ENCODE assay signal across 8 cellular contexts in the genomic region with DNA sequence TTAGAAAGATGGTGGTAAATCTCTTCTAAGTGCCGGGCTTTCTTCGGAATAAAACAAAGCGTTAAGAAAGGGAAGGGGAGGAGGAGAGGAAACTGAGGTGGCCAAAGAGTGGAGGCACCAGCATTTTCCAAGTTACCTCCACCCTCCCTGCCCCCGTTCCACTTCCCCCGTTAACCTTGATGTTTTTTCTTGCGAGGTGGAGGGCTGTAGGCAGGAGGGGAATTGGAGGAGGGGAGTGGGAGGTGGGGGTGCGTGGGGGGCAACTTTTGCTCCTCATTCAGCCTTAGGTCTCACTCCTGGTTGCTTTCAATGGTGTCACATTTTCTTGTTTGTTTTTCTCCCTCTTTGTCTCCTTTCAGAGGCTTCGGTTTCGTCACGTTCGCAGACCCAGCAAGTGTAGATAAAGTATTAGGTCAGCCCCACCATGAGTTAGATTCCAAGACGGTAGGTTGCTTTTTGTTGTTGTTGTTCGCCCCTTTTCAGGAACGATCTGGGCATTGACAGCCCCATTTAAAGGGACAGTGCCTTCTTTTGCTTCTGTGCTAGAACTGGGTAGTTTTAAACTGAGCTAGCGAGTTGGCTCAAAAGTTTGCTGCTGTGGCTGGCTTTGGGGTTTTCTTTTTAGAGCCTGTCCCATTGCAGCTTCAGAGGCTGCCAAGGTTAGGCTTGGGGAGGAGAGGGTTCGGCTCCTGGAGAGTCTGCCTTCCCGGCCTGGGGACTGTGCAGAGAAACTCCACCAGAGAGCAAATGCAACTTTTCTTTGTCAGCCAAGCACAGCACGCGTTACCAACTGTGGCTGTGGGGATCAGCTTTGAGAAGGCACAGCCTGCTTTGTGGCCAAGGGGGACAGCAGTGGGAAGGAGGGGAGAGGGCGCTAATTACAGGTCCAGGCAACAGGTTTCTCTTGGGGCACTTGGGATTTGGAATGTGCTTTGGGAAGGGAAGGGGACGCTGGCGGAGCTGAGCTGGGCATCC. TPM values are rescaled to one million over a fixed set of nuclear protein-coding genes. Genes with fewer than 3 reads are reported as not detected.
DNase-seq lines count a peak whose midpoint lies in the region; ATAC-seq and TF ChIP-seq lines count a peak whose summit lies in the region.

No MANE protein-coding gene starts in this region.

- H3K27ac Mint-ChIP-seq in mesothelial cell of epicardium: peak overlapping the region; percentile 83

- intact Hi-C loops in posterior cingulate gyrus (cut with DNase I): loop anchor here (10.0 kb wide), 1 partner anchor 187 kb away; no protein-coding TSS in a partner anchor

- peak overlapping the region; percentile 67 for H3K4me3 ChIP-seq in MM.1S (ENCODE audit: low read length)

- H3K4me3 Mint-ChIP-seq in mesothelial cell of epicardium: peak overlapping the region; percentile 79

- H4K20me1 ChIP-seq in MM.1S (ENCODE audit: insufficient read depth, low read length): no peaks in the 10 kb centered on the region

- H3K27ac ChIP-seq in MM.1S (ENCODE audit: low read length): peak overlapping the region; percentile 40
- H3K27ac ChIP-seq in caudate nucleus (ENCODE audit: low read depth, low read length): peak overlapping the region; percentile 93

- H3K79me2 ChIP-seq in MM.1S (ENCODE audit: low read length): peaks cover 63% of the 10 kb centered on the region

- H3K27me3 Mint-ChIP-seq in mesothelial cell of epicardium (ENCODE audit: low read depth): no peaks in the 10 kb centered on the region

- H3K9ac ChIP-seq in ES-I3 (ENCODE audit: low read depth, low read length) (peak overlapping the region; percentile 75), MM.1S (ENCODE audit: low read length) (peak overlapping the region; percentile 84)

- H3F3A ChIP-seq in MM.1S (ENCODE audit: insufficient read depth, low read length): peaks cover 16% of the 10 kb centered on the region

- no peaks in the 10 kb centered on the region for H3K9me3 ChIP-seq in ES-I3 (ENCODE audit: control insufficient read depth, insufficient read depth, low read length)
- H3K9me3 ChIP-seq in MM.1S (replicated peaks; ENCODE audit: insufficient read depth, low read length): no peaks in the 10 kb centered on the region

- H3K9me3 Mint-ChIP-seq in mesothelial cell of epicardium: no peaks in the 10 kb centered on the region

- no peak for DNase-seq in MM.1S
- peak in 14 of 61 donors; percentile 8 to 54 (median 24) for DNase-seq in caudate nucleus (lab: John Stamatoyannopoulos, UW)
- no peak for DNase-seq in mesothelial cell of epicardium (ENCODE audit: low spot score in 2 of 2, unreplicated experiment in 2 of 2)
- DNase-seq in 8988T: no peak
- DNase-seq in posterior cingulate gyrus: no peak

- ATAC-seq in HG02588 (IDR thresholded peaks at IDR 0.05; ENCODE audit: unreplicated experiment) (no peak), GM21619 (IDR thresholded peaks at IDR 0.05; ENCODE audit: unreplicated experiment) (no peak)

- no peak overlapping the region for H2AFZ ChIP-seq in MM.1S (ENCODE audit: low read length)

- peaks cover 10% of the 10 kb centered on the region; the same call in 1 of the 2 replicates for H3K36me3 ChIP-seq in ES-I3 (ENCODE audit: insufficient read depth, low read length)
- peaks cover 11% of the 10 kb centered on the region; the same call in 1 of the 2 replicates for H3K36me3 ChIP-seq in MM.1S (replicated peaks; ENCODE audit: insufficient read depth, low read length)

- peaks cover 31% of the 10 kb centered on the region for H3K4me1 ChIP-seq in ES-I3 (ENCODE audit: insufficient read depth, low read length)
- H3K4me1 ChIP-seq in MM.1S (ENCODE audit: low read length): peaks cover 13% of the 10 kb centered on the region

- H3K4me2 ChIP-seq in MM.1S (ENCODE audit: low read depth, low read length): peak overlapping the region; percentile 70

- no peaks in the 10 kb centered on the region for H3K27me3 ChIP-seq in MM.1S (replicated peaks; ENCODE audit: insufficient read depth, low read length)

- TF ChIP-seq CTCF in MM.1S (IDR thresholded peaks at IDR 0.05; ENCODE audit: low read length) (no peak), mesothelial cell of epicardium (IDR thresholded peaks at IDR 0.05; ENCODE audit: unreplicated experiment) (no peak)

- no peaks in the 10 kb centered on the region for H3K9me2 ChIP-seq in MM.1S (replicated peaks; ENCODE audit: insufficient read depth, low read length)

- peaks cover 51% of the 10 kb centered on the region for H3K4me1 Mint-ChIP-seq in mesothelial cell of epicardium

- H3K36me3 Mint-ChIP-seq in mesothelial cell of epicardium: peaks cover 19% of the 10 kb centered on the region

RNA-seq across cellular contexts. Expression of a gene that starts 1.9 kb away (rescaled TPM):
- 136 to 144 TPM (median 140 TPM) in 3 replicates for total RNA-seq in mesothelial cell of epicardium
